Comparison of ENCODE assay signal across 8 cellular contexts in the genomic region with DNA sequence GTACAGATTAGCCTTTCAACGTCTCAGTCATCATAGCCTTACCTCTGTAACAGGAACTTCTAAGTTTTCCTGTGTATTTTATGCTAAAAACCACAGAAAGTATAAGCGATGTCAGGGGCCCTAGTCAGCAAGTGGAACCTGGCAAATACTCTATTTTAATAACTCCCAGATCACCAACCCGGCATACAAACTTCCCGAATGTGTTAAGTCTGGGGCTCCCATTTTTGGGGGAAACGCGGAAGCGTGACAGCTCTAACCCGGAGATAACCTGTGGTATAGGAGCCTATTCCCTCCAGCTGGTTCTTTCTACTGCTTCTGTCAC. TPM values are rescaled to one million over a fixed set of nuclear protein-coding genes. Genes with fewer than 3 reads are reported as not detected.
DNase-seq lines count a peak whose midpoint lies in the region; ATAC-seq, FAIRE-seq and TF ChIP-seq lines count a peak whose summit lies in the region.

No MANE protein-coding gene starts in this region.

- peaks cover 14% of the 10 kb centered on the region; the same call in 1 of the 3 replicates for H3K4me1 ChIP-seq in A549
- H3K4me1 ChIP-seq in mucosa of rectum (ENCODE audit: control insufficient read depth in 2 of 2, insufficient read depth in 2 of 2, low read length in 2 of 2), result peaks cover 0 to 3% of the 10 kb centered on the region in 2 donors

- H3K27ac ChIP-seq in A549, result peak overlapping the region; percentile 88 to 94
- peak overlapping the region; percentile 48 for H3K27ac ChIP-seq in brain microvascular endothelial cell
- H3K27ac ChIP-seq in mucosa of rectum (ENCODE audit: low read depth in 2 of 2, low read length in 2 of 2), result peak overlapping the region; percentile 72 to 86

- H3K27me3 ChIP-seq in brain microvascular endothelial cell (replicated peaks) (no peaks in the 10 kb centered on the region), mucosa of rectum (ENCODE audit: control insufficient read depth in 2 of 2, insufficient read depth in 2 of 2, low read length in 2 of 2) (no peaks in the 10 kb centered on the region)

- TF ChIP-seq POLR2A in A549 (IDR thresholded peaks at IDR 0.05; ENCODE audit: low read length), result no peak

- ATAC-seq in A549 (no peak), HG02884 (IDR thresholded peaks at IDR 0.05; ENCODE audit: unreplicated experiment) (peak; percentile 12), left colon (no peak), GM21367 (IDR thresholded peaks at IDR 0.05; ENCODE audit: unreplicated experiment) (no peak)

- WGBS in A549 (ENCODE audit: missing lambda C conversion rate), result 1% methylated on average over 8 of the region's 8 CpGs

- TF ChIP-seq CTCF in A549 (IDR thresholded peaks at IDR 0.05) (no peak), brain microvascular endothelial cell (IDR thresholded peaks at IDR 0.05; ENCODE audit: low read depth, low read length, missing control alignments) (no peak)

- H3K4me2 ChIP-seq in A549, result peak overlapping the region; percentile 88

- no peak for TF ChIP-seq RAD21 in A549 (conservative IDR thresholded peaks at IDR 0.05 in 1 of 2, IDR thresholded peaks at IDR 0.05 in 1 of 2)

- peak overlapping the region; percentile 80 to 95 for H3K9ac ChIP-seq in mucosa of rectum (ENCODE audit: low read depth in 1 of 2, low read length in 2 of 2)

- no peaks in the 10 kb centered on the region for H3K9me3 ChIP-seq in A549
- H3K9me3 ChIP-seq in mucosa of rectum (ENCODE audit: control insufficient read depth in 2 of 2, low read length in 2 of 2), result no peaks in the 10 kb centered on the region

- peaks cover 30% of the 10 kb centered on the region for H3K36me3 ChIP-seq in brain microvascular endothelial cell (replicated peaks)
- H3K36me3 ChIP-seq in mucosa of rectum (ENCODE audit: control insufficient read depth in 2 of 2, insufficient read depth in 2 of 2, low read length in 2 of 2), result peaks cover 13 to 21% of the 10 kb centered on the region in 2 donors

- no peak for FAIRE-seq in A549 (lab: Jason Lieb, UNC)

- no peak for TF ChIP-seq EP300 in A549 (IDR thresholded peaks at IDR 0.05)

- in situ Hi-C loops in brain microvascular endothelial cell (cut with HindIII; ENCODE audit: low pct_ligation_motif_present, low sequenced_read_pairs), result no loop called here

- intact Hi-C loops in left colon (cut with DNase I, micrococcal nuclease), result no loop called here

- CTCF ChIA-PET in A549 (lab: Yijun Ruan, JAX), result interaction anchor here (0.6 to 2.5 kb wide), 4 partner anchors 16 to 204 kb away, joined by 3 to 6 read pairs (median 4); no protein-coding TSS in a partner anchor

- POLR2A ChIA-PET in A549 (lab: Yijun Ruan, JAX), result interaction anchor here (0.5 to 2.1 kb wide), 6 partner anchors 8 to 205 kb away, joined by 3 to 16 read pairs (median 4); partner anchors contain the start of genes RNU4ATAC and TSN

- DNase-seq in A549 (ENCODE audit: low read depth in 1 of 2, low spot score in 1 of 2) (no peak), brain microvascular endothelial cell (no peak), left colon (no peak), NCI-H748 treated with DMSO at 0.1 percent for 48 hours (lab: John Stamatoyannopoulos, UW) (no peak), NCI-H187 treated with DMSO at 0.1 percent for 48 hours (lab: John Stamatoyannopoulos, UW) (no peak)

- peak overlapping the region; percentile 89 for H3K4me3 ChIP-seq in A549
- peak overlapping the region; percentile 98 for H3K4me3 ChIP-seq in brain microvascular endothelial cell (ENCODE audit: low read depth, low read length)
- H3K4me3 ChIP-seq in mucosa of rectum (ENCODE audit: low read length in 2 of 2), result peak overlapping the region; percentile 94 to 99

TF ChIP-seq in A549, 52 proteins besides CTCF, POLR2A, EP300 and RAD21:
- TF ChIP-seq RNF2 (IDR thresholded peaks at IDR 0.05; ENCODE audit: borderline replicate concordance, low read depth), result no peak
- TF ChIP-seq E2F6 (IDR thresholded peaks at IDR 0.05; ENCODE audit: borderline replicate concordance, low read depth), result no peak
- TF ChIP-seq CEBPB (IDR thresholded peaks at IDR 0.05), result no peak
- TF ChIP-seq ATOH8 (CRISPR knock-in tag; IDR thresholded peaks at IDR 0.05; ENCODE audit: low read depth), result no peak
- TF ChIP-seq MYC (IDR thresholded peaks at IDR 0.05; ENCODE audit: borderline replicate concordance, low read length), result no peak
- no peak for TF ChIP-seq SMC3 (IDR thresholded peaks at IDR 0.05)
- no peak for TF ChIP-seq NFE2L2 (conservative IDR thresholded peaks at IDR 0.05; ENCODE audit: low read length)
- TF ChIP-seq, protein P1, sequence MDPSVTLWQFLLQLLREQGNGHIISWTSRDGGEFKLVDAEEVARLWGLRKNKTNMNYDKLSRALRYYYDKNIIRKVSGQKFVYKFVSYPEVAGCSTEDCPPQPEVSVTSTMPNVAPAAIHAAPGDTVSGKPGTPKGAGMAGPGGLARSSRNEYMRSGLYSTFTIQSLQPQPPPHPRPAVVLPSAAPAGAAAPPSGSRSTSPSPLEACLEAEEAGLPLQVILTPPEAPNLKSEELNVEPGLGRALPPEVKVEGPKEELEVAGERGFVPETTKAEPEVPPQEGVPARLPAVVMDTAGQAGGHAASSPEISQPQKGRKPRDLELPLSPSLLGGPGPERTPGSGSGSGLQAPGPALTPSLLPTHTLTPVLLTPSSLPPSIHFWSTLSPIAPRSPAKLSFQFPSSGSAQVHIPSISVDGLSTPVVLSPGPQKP (IDR thresholded peaks at IDR 0.05; ENCODE audit: low read depth, low read length), result no peak
- TF ChIP-seq ZFP36 (IDR thresholded peaks at IDR 0.05; ENCODE audit: borderline replicate concordance, partially characterized antibody), result no peak
- no peak for TF ChIP-seq ESRRA (IDR thresholded peaks at IDR 0.05; ENCODE audit: borderline replicate concordance, low read length)
- no peak for TF ChIP-seq SREBF2 (IDR thresholded peaks at IDR 0.05)
- no peak for TF ChIP-seq TP53 (CRISPR knock-in tag; IDR thresholded peaks at IDR 0.05)
- TF ChIP-seq, protein P2, sequence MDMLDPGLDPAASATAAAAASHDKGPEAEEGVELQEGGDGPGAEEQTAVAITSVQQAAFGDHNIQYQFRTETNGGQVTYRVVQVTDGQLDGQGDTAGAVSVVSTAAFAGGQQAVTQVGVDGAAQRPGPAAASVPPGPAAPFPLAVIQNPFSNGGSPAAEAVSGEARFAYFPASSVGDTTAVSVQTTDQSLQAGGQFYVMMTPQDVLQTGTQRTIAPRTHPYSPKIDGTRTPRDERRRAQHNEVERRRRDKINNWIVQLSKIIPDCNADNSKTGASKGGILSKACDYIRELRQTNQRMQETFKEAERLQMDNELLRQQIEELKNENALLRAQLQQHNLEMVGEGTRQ (IDR thresholded peaks at IDR 0.05), result no peak
- no peak for TF ChIP-seq JUN (IDR thresholded peaks at IDR 0.05)

RNA-seq across cellular contexts. Expression of gene NIFK, which starts 0.6 kb away (rescaled TPM):
- polyA plus RNA-seq in A549 (2011; rRNA removed) (55.3 and 82.9 TPM in 2 replicates), A549 (2017; fragmentation: RNase III; extraction: RNeasy Plus Mini Kit Qiagen cat#74134 plus additional on column Dnase treatment) (50.0 to 60.6 TPM (median 50.3 TPM) in 3 replicates)
- 19.1 and 19.6 TPM in 2 replicates for polyA plus RNA-seq in A549 (2012; cell fraction: cytosol; rRNA removed)
- polyA plus RNA-seq in A549 (2012; cell fraction: nucleus; rRNA removed), result 9.8 and 15.7 TPM in 2 replicates
- 13.8 and 18.3 TPM in 2 replicates for polyA minus RNA-seq in A549 (2011; rRNA and poly(A)+ RNA removed)
- total RNA-seq in left colon, result 10 to 100 TPM; 28.6 to 30.1 TPM

RNA-seq across cellular contexts. Expression of gene TSN, which starts 19.4 kb away (rescaled TPM):
- polyA plus RNA-seq in A549 (2011; rRNA removed) (101 and 117 TPM in 2 replicates), A549 (2017; fragmentation: RNase III; extraction: RNeasy Plus Mini Kit Qiagen cat#74134 plus additional on column Dnase treatment) (55.9 to 59.0 TPM (median 56.8 TPM) in 3 replicates)
- 28.1 and 32.9 TPM in 2 replicates for polyA plus RNA-seq in A549 (2012; cell fraction: cytosol; rRNA removed)
- polyA plus RNA-seq in A549 (2012; cell fraction: nucleus; rRNA removed), result 11.3 and 16.0 TPM in 2 replicates
- polyA minus RNA-seq in A549 (2011; rRNA and poly(A)+ RNA removed), result 37.3 and 42.0 TPM in 2 replicates
- total RNA-seq in left colon, result 10 to 100 TPM; 40.3 to 44.0 TPM
